13 cellular contexts compared by ENCODE assay signal in genomic region chr12:94435511-94435927, GRCh38. TPM values are rescaled to one million over a fixed set of nuclear protein-coding genes. Genes with fewer than 3 reads are reported as not detected.
A peak's percentile ranks its signal among the peaks of the same experiment; 100 is the strongest.
DNase-seq lines count a peak whose midpoint lies in the region; ATAC-seq and TF ChIP-seq lines count a peak whose summit lies in the region.
"Had no signal": no experiment of that assay in that cellular context is flagged by ENCODE, and none has a peak within 500 bp of the region (broad histone marks: within the 10 kb centered on the region; RNA-seq: fewer than 3 reads in every experiment).

No MANE protein-coding gene starts in this region.

- H3K27me3 Mint-ChIP-seq in nephron (ENCODE audit: low read depth) = no peaks in the 10 kb centered on the region

- H3K4me1 ChIP-seq in gastroesophageal sphincter = peaks cover 0 to 23% (median 0%) of the 10 kb centered on the region in 3 donors

- H3K27ac Mint-ChIP-seq in nephron = peak overlapping the region; percentile 72 to 84 (median 77)

- H3K9me3 ChIP-seq in gastroesophageal sphincter = no peaks in the 10 kb centered on the region

- H3K9me3 Mint-ChIP-seq in nephron = peaks cover 51% of the 10 kb centered on the region

- H3K36me3 ChIP-seq in gastroesophageal sphincter = no peaks in the 10 kb centered on the region

- no peak overlapping the region for H3K4me3 ChIP-seq in gastroesophageal sphincter

- TF ChIP-seq CTCF in nephron (IDR thresholded peaks at IDR 0.05; ENCODE audit: unreplicated experiment in 3 of 3) = no peak
- TF ChIP-seq CTCF in gastroesophageal sphincter (IDR thresholded peaks at IDR 0.05) = no peak

- no peaks in the 10 kb centered on the region for H3K27me3 ChIP-seq in gastroesophageal sphincter

- ATAC-seq in GM18907 (IDR thresholded peaks at IDR 0.05; ENCODE audit: unreplicated experiment) (peak; percentile 57), HG03460 (IDR thresholded peaks at IDR 0.05; ENCODE audit: unreplicated experiment) (peak; percentile 73), HG02623 (IDR thresholded peaks at IDR 0.05; ENCODE audit: unreplicated experiment) (no peak), gastroesophageal sphincter (no peak), HG02884 (IDR thresholded peaks at IDR 0.05; ENCODE audit: unreplicated experiment) (no peak)

- H3K27ac ChIP-seq in gastroesophageal sphincter = no peak overlapping the region

- H3K4me1 Mint-ChIP-seq in nephron = peaks cover 37% of the 10 kb centered on the region

- peaks cover 41% of the 10 kb centered on the region for H3K36me3 Mint-ChIP-seq in nephron (ENCODE audit: low read depth)

- no peak for TF ChIP-seq POLR2A in gastroesophageal sphincter (IDR thresholded peaks at IDR 0.05)

- WGBS in gastroesophageal sphincter (ENCODE audit: low coverage in 1 of 2), 2 donors = 16 to 70% methylated on average over 2 to 4 of the region's 5 CpGs

- TF ChIP-seq EP300 in gastroesophageal sphincter (IDR thresholded peaks at IDR 0.05) = no peak

- DNase-seq in astrocyte of the hippocampus (ENCODE audit: low read depth, low spot score) = peak; percentile 31
- no peak for DNase-seq in DMS153 treated with DMSO at 0.1 percent for 48 hours (lab: John Stamatoyannopoulos, UW; ENCODE audit: unreplicated experiment)
- DNase-seq: activated T-cell treated with anti-CD3 and anti-CD28 coated beads, Interleukin-2, amount 50 U/mL, for 1 hour; dermis blood vessel endothelial cell; DMS53; NCI-H187 treated with DMSO at 0.1 percent for 48 hours; SK-N-SH had no signal

- no peak overlapping the region for H3K4me3 Mint-ChIP-seq in nephron

RNA-seq across cellular contexts. Expression of gene CEP83, which starts 24.1 kb away (rescaled TPM):
- 10 to 100 TPM in 2 of 4 donors, 1 to 10 TPM in 2; 6.3 to 24.8 (median 11.3) TPM for total RNA-seq in gastroesophageal sphincter

Comparison
In these comparisons a context has a peak if more than half of its experiments do, and no peak if none do; other contexts are left out.
1. ATAC-seq: peak in GM18907 (single experiment) and HG03460 (single experiment); none in HG02623 (single experiment), gastroesophageal sphincter (single experiment) and HG02884 (single experiment).